16 cellular contexts compared by ENCODE assay signal in genomic region chr5:88952996-88953643, GRCh38.
DNase-seq lines count a peak whose midpoint lies in the region; ATAC-seq, FAIRE-seq and TF ChIP-seq lines count a peak whose summit lies in the region.
"Had no signal": no experiment of that assay in that cellular context is flagged by ENCODE, and none has a peak within 500 bp of the region (broad histone marks: within the 10 kb centered on the region; RNA-seq: fewer than 3 reads in every experiment).

No MANE protein-coding gene starts in this region.

- H3K4me3 Mint-ChIP-seq in nephron progenitor cell: no peak overlapping the region
- H3K4me3 Mint-ChIP-seq: activated naive CD4-positive, alpha-beta T cell treated with anti-CD3 and anti-CD28 coated beads, Interleukin-2, amount 10 ng/mL, durations not matched to agents 7 days and 5 days had no signal

- no peak overlapping the region for H3K4me3 ChIP-seq in GM23248
- H3K4me3 ChIP-seq in heart right ventricle: no peak overlapping the region
- H3K4me3 ChIP-seq: tibial nerve had no signal

- H3K27ac Mint-ChIP-seq in nephron progenitor cell: peak overlapping the region; percentile 37
- H3K27ac Mint-ChIP-seq: activated naive CD4-positive, alpha-beta T cell treated with anti-CD3 and anti-CD28 coated beads, Interleukin-2, amount 10 ng/mL, durations not matched to agents 7 days and 5 days had no signal

- no peak overlapping the region for H3K9ac ChIP-seq in GM23248

- H3K9me2 ChIP-seq in GM23248 (ENCODE audit: insufficient read depth): no peaks in the 10 kb centered on the region

- H3K27me3 Mint-ChIP-seq in nephron progenitor cell (ENCODE audit: low read depth, poor library complexity): peaks cover 2% of the 10 kb centered on the region
- H3K27me3 Mint-ChIP-seq: activated naive CD4-positive, alpha-beta T cell treated with anti-CD3 and anti-CD28 coated beads, Interleukin-2, amount 10 ng/mL, durations not matched to agents 7 days and 5 days had no signal

- intact Hi-C loops in heart right ventricle (cut with DNase I): no loop called here

- H3K9me3 Mint-ChIP-seq in nephron progenitor cell: no peaks in the 10 kb centered on the region
- H3K9me3 Mint-ChIP-seq: activated naive CD4-positive, alpha-beta T cell treated with anti-CD3 and anti-CD28 coated beads, Interleukin-2, amount 10 ng/mL, durations not matched to agents 7 days and 5 days had no signal

- H3K27me3 ChIP-seq in GM23248 (replicated peaks; ENCODE audit: insufficient read depth) (no peaks in the 10 kb centered on the region), heart right ventricle (no peaks in the 10 kb centered on the region)
- H3K27me3 ChIP-seq: tibial nerve had no signal

- no peak overlapping the region for H2AFZ ChIP-seq in GM23248

- no peaks in the 10 kb centered on the region for H3K36me3 Mint-ChIP-seq in nephron progenitor cell (ENCODE audit: low read depth)
- H3K36me3 Mint-ChIP-seq: activated naive CD4-positive, alpha-beta T cell treated with anti-CD3 and anti-CD28 coated beads, Interleukin-2, amount 10 ng/mL, durations not matched to agents 7 days and 5 days had no signal

- DNase-seq in GM12892 (ENCODE audit: insufficient read length): no peak
- peak; percentile 34 for DNase-seq in NCI-H748 treated with DMSO at 0.1 percent for 48 hours (lab: John Stamatoyannopoulos, UW)
- DNase-seq in nephron progenitor cell: no peak
- no peak for DNase-seq in GM19238 (ENCODE audit: insufficient read length, low spot score)
- DNase-seq in GM23248: no peak
- no peak for DNase-seq in RCC 7860 (ENCODE audit: low spot score)
- DNase-seq in heart right ventricle: no peak
- DNase-seq: activated CD8-positive, alpha-beta memory T cell treated with anti-CD3 and anti-CD28 coated beads, Interleukin-2, amount 50 U/mL, for 4 hours; activated naive CD4-positive, alpha-beta T cell treated with anti-CD3 and anti-CD28 coated beads, Interleukin-2, amount 10 ng/mL, durations not matched to agents 7 days and 5 days; effector memory CD4-positive, alpha-beta T cell; MV-4-11; SW 1271 had no signal

- H3K4me1 ChIP-seq in GM23248 (ENCODE audit: insufficient read depth) (peaks cover 10% of the 10 kb centered on the region; the same call in 1 of the 2 replicates), heart right ventricle (peaks cover 0 to 26% (median 6%) of the 10 kb centered on the region in 9 donors)
- H3K4me1 ChIP-seq: tibial nerve had no signal

- H3K36me3 ChIP-seq in GM23248 (ENCODE audit: low read depth) (no peaks in the 10 kb centered on the region), heart right ventricle (no peaks in the 10 kb centered on the region)
- H3K36me3 ChIP-seq: tibial nerve had no signal

- no peaks in the 10 kb centered on the region for H4K20me1 ChIP-seq in GM23248 (ENCODE audit: insufficient read depth)

- peaks cover 33% of the 10 kb centered on the region for H3K4me1 Mint-ChIP-seq in nephron progenitor cell
- H3K4me1 Mint-ChIP-seq: activated naive CD4-positive, alpha-beta T cell treated with anti-CD3 and anti-CD28 coated beads, Interleukin-2, amount 10 ng/mL, durations not matched to agents 7 days and 5 days had no signal

- no peaks in the 10 kb centered on the region for H3K79me2 ChIP-seq in GM23248 (ENCODE audit: insufficient read depth)

- no peak overlapping the region for H3K27ac ChIP-seq in GM23248
- no peak overlapping the region for H3K27ac ChIP-seq in heart right ventricle
- H3K27ac ChIP-seq: tibial nerve had no signal

- ATAC-seq in HG03342 (IDR thresholded peaks at IDR 0.05; ENCODE audit: unreplicated experiment) (peak; percentile 50), heart right ventricle (no peak)

- 79 to 82% methylated on average over 5 of the region's 5 CpGs for WGBS in GM23248 (ENCODE audit: low coverage in 1 of 2, low lambda C conversion rate in 2 of 2, missing lambda C conversion rate in 2 of 2), 2 experiments
- 92% methylated on average over 5 of the region's 5 CpGs for WGBS in heart right ventricle, 2 donors

- in situ Hi-C loops in GM23248 (cut with MboI): no loop called here

- H3K9me3 ChIP-seq in GM23248 (ENCODE audit: low read depth): no peaks in the 10 kb centered on the region
- H3K9me3 ChIP-seq in heart right ventricle: no peaks in the 10 kb centered on the region
- H3K9me3 ChIP-seq: tibial nerve had no signal

- FAIRE-seq in GM12892 (lab: Jason Lieb, UNC) (peak; percentile 80), RCC 7860 (lab: Jason Lieb, UNC) (no peak)
- FAIRE-seq: bronchial epithelial cell, D721Med had no signal

- TF ChIP-seq CTCF in nephron progenitor cell (IDR thresholded peaks at IDR 0.05) (no peak), heart right ventricle (IDR thresholded peaks at IDR 0.05) (no peak)

- TF ChIP-seq POLR2A in GM12892 (IDR thresholded peaks at IDR 0.05; ENCODE audit: low read depth, low read length): no peak

- no peaks in the 10 kb centered on the region for H3F3A ChIP-seq in GM23248 (ENCODE audit: insufficient read depth)

- H3K4me2 ChIP-seq in GM23248 (ENCODE audit: unreplicated experiment): no peak overlapping the region
